ENCODE assay signal across 9 cellular contexts in the genomic region with DNA sequence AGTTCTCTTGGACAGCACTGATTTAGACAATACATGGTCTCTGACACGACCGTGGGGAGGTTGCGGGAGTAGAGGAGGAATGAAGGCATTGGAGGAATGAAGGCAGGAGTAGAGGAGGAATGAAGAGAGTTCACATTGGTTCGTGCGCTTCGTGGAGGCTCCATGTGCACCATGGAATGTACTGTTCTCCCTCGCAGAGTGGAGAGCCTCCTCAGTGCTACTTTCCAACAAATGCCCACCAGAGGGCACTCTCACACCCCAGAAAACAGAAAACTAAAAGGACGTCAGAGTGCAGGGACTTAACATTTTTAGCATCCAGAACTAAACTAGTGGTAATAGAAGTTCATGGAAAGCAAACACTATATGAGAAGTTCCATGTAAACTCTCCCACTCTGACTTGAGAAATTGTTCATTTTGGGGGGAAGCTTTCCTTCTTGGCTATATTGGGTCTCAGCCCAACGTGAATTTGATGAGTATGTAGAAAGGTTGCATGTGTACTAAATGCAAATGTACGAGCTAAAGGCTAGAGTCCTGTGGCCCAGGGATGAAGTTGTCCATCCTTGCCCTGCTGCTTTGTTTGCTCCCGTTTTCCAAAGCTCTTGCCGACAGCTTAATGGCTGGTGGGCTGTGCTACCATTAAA.
A peak's percentile ranks its signal among the peaks of the same experiment; 100 is the strongest.
DNase-seq lines count a peak whose midpoint lies in the region; ATAC-seq and TF ChIP-seq lines count a peak whose summit lies in the region.
"Had no signal": no experiment of that assay in that cellular context is flagged by ENCODE, and none has a peak within 500 bp of the region (broad histone marks: within the 10 kb centered on the region; RNA-seq: fewer than 3 reads in every experiment).

No MANE protein-coding gene starts in this region.

- H3K27me3 Mint-ChIP-seq in memory B cell: peaks cover 4% of the 10 kb centered on the region

- H3K36me3 ChIP-seq in Loucy (ENCODE audit: insufficient read depth, low read length): no peaks in the 10 kb centered on the region
- no peaks in the 10 kb centered on the region for H3K36me3 ChIP-seq in SJSA1
- no peaks in the 10 kb centered on the region for H3K36me3 ChIP-seq in tibial artery

- H3K4me3 Mint-ChIP-seq in memory B cell: no peak overlapping the region
- H3K4me3 Mint-ChIP-seq: activated naive CD8-positive, alpha-beta T cell had no signal

- no peaks in the 10 kb centered on the region for H3K9me3 Mint-ChIP-seq in memory B cell

- DNase-seq in EH (ENCODE audit: low read depth) (peak; percentile 63), SJSA1 (ENCODE audit: low read depth in 1 of 2, low spot score in 2 of 2) (peak; percentile 46 to 57), dermis blood vessel endothelial cell (peak; percentile 64), memory B cell (ENCODE audit: low spot score in 2 of 2) (peak; percentile 1 to 13), tibial artery (peak in 1 of 2 donors; percentile 45)

- H3K27ac Mint-ChIP-seq in memory B cell: no peak overlapping the region
- H3K27ac Mint-ChIP-seq: activated naive CD8-positive, alpha-beta T cell had no signal

- H3K9me3 ChIP-seq in Loucy (ENCODE audit: insufficient read depth, low read depth, low read length) (no peaks in the 10 kb centered on the region), SJSA1 (replicated peaks) (no peaks in the 10 kb centered on the region), tibial artery (no peaks in the 10 kb centered on the region)

- H3K4me1 ChIP-seq in Loucy (ENCODE audit: insufficient read depth, low read length, poor library complexity, severe bottlenecking): no peaks in the 10 kb centered on the region
- no peaks in the 10 kb centered on the region; the same call in 1 of the 2 replicates for H3K4me1 ChIP-seq in SJSA1 (replicated peaks)
- no peaks in the 10 kb centered on the region for H3K4me1 ChIP-seq in tibial artery

- no peak overlapping the region for H3K9ac ChIP-seq in Loucy (ENCODE audit: low read depth, low read length, poor library complexity, severe bottlenecking)

- intact Hi-C loops in tibial artery (cut with DNase I; ENCODE audit: low total_unique reads): no loop called here

- ATAC-seq in GM21381 (IDR thresholded peaks at IDR 0.05; ENCODE audit: unreplicated experiment) (peak; percentile 81), memory B cell (ENCODE audit: low read depth) (no peak), HG02840 (IDR thresholded peaks at IDR 0.05; ENCODE audit: low FRiP score, unreplicated experiment) (no peak)

- H3K27ac ChIP-seq in SJSA1 (no peak overlapping the region), tibial artery (no peak overlapping the region)

- H3K4me2 ChIP-seq in Loucy (ENCODE audit: low read depth, low read length, poor library complexity, severe bottlenecking): no peak overlapping the region

- H3K4me3 ChIP-seq in Loucy (ENCODE audit: low read length, poor library complexity, severe bottlenecking): no peak overlapping the region
- H3K4me3 ChIP-seq in SJSA1: no peak overlapping the region
- H3K4me3 ChIP-seq in tibial artery: no peak overlapping the region

- TF ChIP-seq CTCF in Loucy (conservative IDR thresholded peaks at IDR 0.05; ENCODE audit: low read length): peak; percentile 94
- TF ChIP-seq CTCF in tibial artery (IDR thresholded peaks at IDR 0.05): peak; percentile 40 to 50

- H3K27me3 ChIP-seq in Loucy (ENCODE audit: insufficient read depth, low read length, poor library complexity, severe bottlenecking): no peaks in the 10 kb centered on the region
- no peaks in the 10 kb centered on the region; the same call in 1 of the 2 replicates for H3K27me3 ChIP-seq in SJSA1 (replicated peaks)
- H3K27me3 ChIP-seq in tibial artery: peaks cover 0 to 9% of the 10 kb centered on the region in 2 donors

- H3F3A ChIP-seq in Loucy (ENCODE audit: low read depth): no peaks in the 10 kb centered on the region

- H3K9me2 ChIP-seq in Loucy (replicated peaks; ENCODE audit: low read depth, low read length): no peaks in the 10 kb centered on the region

- H4K20me1 ChIP-seq in Loucy (ENCODE audit: insufficient read depth, low read length, poor library complexity, severe bottlenecking): no peaks in the 10 kb centered on the region

- no peaks in the 10 kb centered on the region for H3K79me2 ChIP-seq in Loucy (ENCODE audit: insufficient read depth, low read length)

- no peaks in the 10 kb centered on the region for H3K36me3 Mint-ChIP-seq in memory B cell
- H3K36me3 Mint-ChIP-seq: activated naive CD8-positive, alpha-beta T cell had no signal

- H3K4me1 Mint-ChIP-seq in memory B cell: peaks cover 3% of the 10 kb centered on the region

- H2AFZ ChIP-seq in Loucy (ENCODE audit: low read length): no peak overlapping the region
